ENCODE assay signal across 22 cellular contexts in the genomic region with DNA sequence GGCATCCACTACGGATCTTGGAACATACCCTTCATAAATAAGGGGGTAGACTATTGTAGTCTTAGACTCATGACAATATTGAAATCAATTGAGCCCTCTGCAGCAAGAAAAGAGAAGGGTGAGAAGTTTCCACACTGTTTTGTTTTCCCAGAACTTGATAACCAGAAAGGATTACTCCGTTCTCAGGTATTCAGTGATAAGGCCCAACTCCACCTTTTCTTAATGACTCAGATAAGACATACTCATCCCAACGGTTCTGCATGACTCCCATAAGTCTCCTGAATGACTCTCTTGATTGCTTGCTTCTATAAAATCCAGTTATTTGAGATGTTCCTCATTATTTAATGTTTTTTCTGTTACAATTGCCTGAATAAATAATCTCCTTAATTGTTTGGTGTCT.
"Had no signal": no experiment of that assay in that cellular context is flagged by ENCODE, and none has a peak within 500 bp of the region (broad histone marks: within the 10 kb centered on the region; RNA-seq: fewer than 3 reads in every experiment).

No MANE protein-coding gene starts in this region.

- FAIRE-seq: colon, keratinocyte had no signal

- H3K36me3 Mint-ChIP-seq: immature natural killer cell; natural killer cell; stimulated activated naive B cell treated with anti-CD40 and anti-IgM and Interleukin-4, amounts not matched to agents 10 μg/mL and 1 μg/mL and 100 μg/mL, for 72 hours had no signal

- H3K4me3 ChIP-seq: gastrocnemius medialis, heart right ventricle, mucosa of descending colon, spleen, testis, tibial nerve had no signal

- H3K9me3 Mint-ChIP-seq: stimulated activated naive CD8-positive, alpha-beta T cell treated with anti-CD3 and anti-CD28 coated beads, Interleukin-15, amount 100 ng/mL, for 72 hours had no signal

- H3K27me3 Mint-ChIP-seq: stimulated activated naive B cell treated with anti-CD40 and anti-IgM and Interleukin-4, amounts not matched to agents 10 μg/mL and 1 μg/mL and 100 μg/mL, for 72 hours; stimulated activated naive CD8-positive, alpha-beta T cell treated with anti-CD3 and anti-CD28 coated beads, Interleukin-15, amount 100 ng/mL, for 72 hours had no signal

- H3K27me3 ChIP-seq: gastrocnemius medialis, heart right ventricle, spleen, testis, tibial nerve had no signal

- H3K4me3 Mint-ChIP-seq: immature natural killer cell; natural killer cell; neural crest cell; stimulated activated naive B cell treated with anti-CD40 and anti-IgM and Interleukin-4, amounts not matched to agents 10 μg/mL and 1 μg/mL and 100 μg/mL, for 72 hours; stimulated activated naive CD8-positive, alpha-beta T cell treated with anti-CD3 and anti-CD28 coated beads, Interleukin-15, amount 100 ng/mL, for 72 hours had no signal

- H3K27ac Mint-ChIP-seq: immature natural killer cell; natural killer cell; stimulated activated naive B cell treated with anti-CD40 and anti-IgM and Interleukin-4, amounts not matched to agents 10 μg/mL and 1 μg/mL and 100 μg/mL, for 72 hours had no signal

- H3K36me3 ChIP-seq: gastrocnemius medialis, heart right ventricle, spleen, tibial nerve had no signal

- DNase-seq: cerebellar nuclear complex; dermis blood vessel endothelial cell; gastrocnemius medialis; heart right ventricle; immature natural killer cell; left colon; mucosa of descending colon; natural killer cell; posterior cingulate gyrus; spleen; stimulated activated CD4-positive, alpha-beta T cell treated with anti-CD3 and anti-CD28 coated beads, Interleukin-15, amount 100 ng/mL, for 24 hours; stimulated activated CD4-positive, alpha-beta T cell treated with anti-CD3 and anti-CD28 coated beads, Interleukin-2, amount 100 ng/mL, for 24 hours; stimulated activated CD4-positive, alpha-beta T cell treated with anti-CD3 and anti-CD28 coated beads, Interleukin-4, amount 100 ng/mL, for 4 hours; stimulated activated naive B cell treated with anti-CD40 and anti-IgM and Interleukin-4, amounts not matched to agents 10 μg/mL and 1 μg/mL and 100 μg/mL, for 72 hours; stimulated activated naive CD8-positive, alpha-beta T cell treated with anti-CD3 and anti-CD28 coated beads, Interleukin-15, amount 100 ng/mL, for 72 hours; testis had no signal

- H3K27ac ChIP-seq: gastrocnemius medialis, heart right ventricle, spleen, testis, tibial nerve had no signal

- H3K4me1 Mint-ChIP-seq: immature natural killer cell; natural killer cell; neural crest cell; stimulated activated naive B cell treated with anti-CD40 and anti-IgM and Interleukin-4, amounts not matched to agents 10 μg/mL and 1 μg/mL and 100 μg/mL, for 72 hours; stimulated activated naive CD8-positive, alpha-beta T cell treated with anti-CD3 and anti-CD28 coated beads, Interleukin-15, amount 100 ng/mL, for 72 hours had no signal

- ATAC-seq: esophagus mucosa; gastrocnemius medialis; heart right ventricle; left colon; mucosa of descending colon; natural killer cell; sciatic nerve; stimulated activated naive B cell treated with anti-CD40 and anti-IgM and Interleukin-4, amounts not matched to agents 10 μg/mL and 1 μg/mL and 100 μg/mL, for 72 hours; stimulated activated naive CD8-positive, alpha-beta T cell treated with anti-CD3 and anti-CD28 coated beads, Interleukin-15, amount 100 ng/mL, for 72 hours had no signal

- H3K4me1 ChIP-seq: gastrocnemius medialis, heart right ventricle, spleen, testis, tibial nerve had no signal
